16 cellular contexts compared by ENCODE assay signal in the genomic region with DNA sequence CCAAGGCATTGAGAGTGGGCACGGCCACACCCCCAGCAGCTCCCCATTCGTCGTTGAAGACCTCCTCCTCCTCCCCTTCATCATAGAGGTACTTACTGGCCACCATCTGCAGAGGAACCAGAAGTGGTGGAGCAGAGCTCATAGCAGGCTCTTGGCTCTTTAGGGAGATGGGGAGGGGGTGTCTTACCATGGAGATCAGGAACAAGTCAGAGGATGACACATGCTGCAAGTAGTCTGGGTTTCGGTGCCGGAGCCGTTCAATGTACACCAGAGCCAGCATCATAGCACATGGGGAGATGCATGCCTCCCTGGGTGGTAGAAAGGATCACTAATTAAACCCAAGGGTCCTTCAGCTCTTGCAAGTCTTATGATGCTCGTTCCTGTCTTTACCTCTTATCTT. TPM values are rescaled to one million over a fixed set of nuclear protein-coding genes. Genes with fewer than 3 reads are reported as not detected.
DNase-seq lines count a peak whose midpoint lies in the region; ATAC-seq lines count a peak whose summit lies in the region.
"Had no signal": no experiment of that assay in that cellular context is flagged by ENCODE, and none has a peak within 500 bp of the region (broad histone marks: within the 10 kb centered on the region; RNA-seq: fewer than 3 reads in every experiment).

No MANE protein-coding gene starts in this region.

- H2AFZ ChIP-seq in mesenchymal stem cell (ENCODE audit: low read depth, low read length), result no peak overlapping the region

- no peak overlapping the region for H4K8ac ChIP-seq in mesenchymal stem cell (ENCODE audit: low read length)

- H3K9me3 Mint-ChIP-seq in activated naive CD4-positive, alpha-beta T cell treated with anti-CD3 and anti-CD28 coated beads, Interleukin-2, amount 50 U/mL, for 72 hours, result no peaks in the 10 kb centered on the region
- no peaks in the 10 kb centered on the region for H3K9me3 Mint-ChIP-seq in activated CD8-positive, alpha-beta T cell treated with anti-CD3 and anti-CD28 coated beads, Interleukin-2, amount 10 ng/mL, durations not matched to agents 7 days and 5 days (ENCODE audit: insufficient read depth)

- H3K4me3 ChIP-seq in mesenchymal stem cell (ENCODE audit: insufficient read depth in 1 of 2, low read depth in 1 of 2, low read length in 2 of 2), result peak overlapping the region in 1 of 2 experiments; percentile 14
- H3K4me3 ChIP-seq: ascending aorta, SJSA1 had no signal

- peak in 1 of 2 donors; percentile 44 for DNase-seq in activated naive CD4-positive, alpha-beta T cell treated with anti-CD3 and anti-CD28 coated beads, Interleukin-2, amount 50 U/mL, for 72 hours (ENCODE audit: low spot score in 2 of 2)
- no peak for DNase-seq in activated naive CD4-positive, alpha-beta T cell (lab: John Stamatoyannopoulos, UW)
- DNase-seq in activated CD8-positive, alpha-beta T cell treated with anti-CD3 and anti-CD28 coated beads, Interleukin-2, amount 10 ng/mL, durations not matched to agents 7 days and 5 days, result no peak
- DNase-seq in mesenchymal stem cell (no peak), HCEC 1CT (no peak), DMS79 treated with DMSO at 0.1 percent for 48 hours (lab: John Stamatoyannopoulos, UW) (no peak)
- DNase-seq: activated CD8-positive, alpha-beta memory T cell treated with anti-CD3 and anti-CD28 coated beads, Interleukin-2, amount 50 U/mL, for 4 hours; DMS79; esophagus squamous epithelium; GOT3; NCI-H1930 had no signal

- CTCF ChIA-PET in activated CD8-positive, alpha-beta T cell treated with anti-CD3 and anti-CD28 coated beads, Interleukin-2, amount 10 ng/mL, durations not matched to agents 7 days and 5 days (lab: Charles Lee), result interaction anchor here (1.0 to 2.7 kb wide), 11 partner anchors 7 to 120 kb away, joined by 3 to 23 read pairs (median 9); a partner anchor contains a TSS

- peaks cover 13% of the 10 kb centered on the region for H3K79me1 ChIP-seq in mesenchymal stem cell (replicated peaks; ENCODE audit: low read length, poor library complexity, severe bottlenecking)

- no peak overlapping the region for H2BK5ac ChIP-seq in mesenchymal stem cell (ENCODE audit: low read depth, low read length, poor library complexity, severe bottlenecking)

- no peaks in the 10 kb centered on the region for H3K27me3 ChIP-seq in mesenchymal stem cell (ENCODE audit: control insufficient read depth in 1 of 2, insufficient read depth in 1 of 2, low read length in 2 of 2)
- H3K27me3 ChIP-seq: ascending aorta, esophagus squamous epithelium, SJSA1, tibial nerve had no signal

- peaks cover 33 to 36% of the 10 kb centered on the region in 2 donors for H3K36me3 Mint-ChIP-seq in activated naive CD4-positive, alpha-beta T cell treated with anti-CD3 and anti-CD28 coated beads, Interleukin-2, amount 50 U/mL, for 72 hours
- peaks cover 58% of the 10 kb centered on the region for H3K36me3 Mint-ChIP-seq in activated CD8-positive, alpha-beta T cell treated with anti-CD3 and anti-CD28 coated beads, Interleukin-2, amount 10 ng/mL, durations not matched to agents 7 days and 5 days (ENCODE audit: low read depth)

- no peak overlapping the region for H3K14ac ChIP-seq in mesenchymal stem cell (ENCODE audit: low read length in 2 of 2)

- H3K18ac ChIP-seq in mesenchymal stem cell (ENCODE audit: low read depth in 1 of 2, low read length in 2 of 2), result no peak overlapping the region

- no peak overlapping the region for H3K23ac ChIP-seq in mesenchymal stem cell (ENCODE audit: low read length in 2 of 2)

- H3K4me1 ChIP-seq in mesenchymal stem cell (ENCODE audit: control insufficient read depth, insufficient read depth, low read depth, low read length), result peaks cover 18% of the 10 kb centered on the region

- H3K9ac ChIP-seq in mesenchymal stem cell (ENCODE audit: low read length), result peak overlapping the region; percentile 23

- ATAC-seq in activated naive CD4-positive, alpha-beta T cell treated with anti-CD3 and anti-CD28 coated beads, Interleukin-2, amount 50 U/mL, for 72 hours, result no peak
- no peak for ATAC-seq in activated CD8-positive, alpha-beta T cell treated with anti-CD3 and anti-CD28 coated beads, Interleukin-2, amount 10 ng/mL, durations not matched to agents 7 days and 5 days
- ATAC-seq in GM19351 (IDR thresholded peaks at IDR 0.05; ENCODE audit: unreplicated experiment), result no peak
- ATAC-seq in GM21360 (IDR thresholded peaks at IDR 0.05; ENCODE audit: unreplicated experiment), result no peak

- peak overlapping the region; percentile 68 for H3K27ac Mint-ChIP-seq in activated naive CD4-positive, alpha-beta T cell treated with anti-CD3 and anti-CD28 coated beads, Interleukin-2, amount 50 U/mL, for 72 hours
- H3K27ac Mint-ChIP-seq in activated CD8-positive, alpha-beta T cell treated with anti-CD3 and anti-CD28 coated beads, Interleukin-2, amount 10 ng/mL, durations not matched to agents 7 days and 5 days, result peak overlapping the region; percentile 40

- no peaks in the 10 kb centered on the region for H3K27me3 Mint-ChIP-seq in activated CD8-positive, alpha-beta T cell treated with anti-CD3 and anti-CD28 coated beads, Interleukin-2, amount 10 ng/mL, durations not matched to agents 7 days and 5 days (ENCODE audit: low read depth)

- no peak overlapping the region for H3K4ac ChIP-seq in mesenchymal stem cell (ENCODE audit: low read depth in 1 of 2, low read length in 2 of 2)

- WGBS in mesenchymal stem cell, result 93% methylated on average over 5 of the region's 7 CpGs

- H3K4me1 Mint-ChIP-seq in activated CD8-positive, alpha-beta T cell treated with anti-CD3 and anti-CD28 coated beads, Interleukin-2, amount 10 ng/mL, durations not matched to agents 7 days and 5 days (ENCODE audit: low read depth), result peaks cover 43% of the 10 kb centered on the region

- no peak overlapping the region for H2AK5ac ChIP-seq in mesenchymal stem cell (ENCODE audit: low read length, severe bottlenecking)

- no peaks in the 10 kb centered on the region for H3K9me3 ChIP-seq in mesenchymal stem cell (ENCODE audit: control insufficient read depth, low read length)
- H3K9me3 ChIP-seq: ascending aorta, esophagus squamous epithelium, SJSA1, tibial nerve had no signal

- POLR2A ChIA-PET in activated CD8-positive, alpha-beta T cell treated with anti-CD3 and anti-CD28 coated beads, Interleukin-2, amount 10 ng/mL, durations not matched to agents 7 days and 5 days (lab: Charles Lee), result interaction anchor here (1.0 to 3.9 kb wide), 6 partner anchors 10 to 70 kb away, joined by 3 to 49 read pairs (median 14); a partner anchor contains a TSS

- peak overlapping the region; percentile 86 for H3K4me3 Mint-ChIP-seq in activated CD8-positive, alpha-beta T cell treated with anti-CD3 and anti-CD28 coated beads, Interleukin-2, amount 10 ng/mL, durations not matched to agents 7 days and 5 days

- no peak overlapping the region for H2BK120ac ChIP-seq in mesenchymal stem cell (ENCODE audit: low read depth, low read length)

- no peak overlapping the region for H3K4me2 ChIP-seq in mesenchymal stem cell (ENCODE audit: low read length, poor library complexity, severe bottlenecking)

- no peak overlapping the region for H2BK15ac ChIP-seq in mesenchymal stem cell (ENCODE audit: low read depth, poor library complexity, severe bottlenecking)

- H3K36me3 ChIP-seq in mesenchymal stem cell (ENCODE audit: control insufficient read depth in 1 of 2, insufficient read depth in 2 of 2, low read depth in 1 of 2, low read length in 2 of 2), result peaks cover 29 to 44% of the 10 kb centered on the region in 2 experiments

- no peak overlapping the region for H4K91ac ChIP-seq in mesenchymal stem cell (ENCODE audit: low read length)

- no peak overlapping the region for H2BK12ac ChIP-seq in mesenchymal stem cell (ENCODE audit: low read length in 2 of 2)

- peak overlapping the region; percentile 64 for H3K27ac ChIP-seq in mesenchymal stem cell (ENCODE audit: low read length, poor library complexity, severe bottlenecking)
- H3K27ac ChIP-seq: SJSA1 had no signal

RNA-seq across cellular contexts. Expression of a gene that starts 1.9 kb away (rescaled TPM):
- 10 to 100 TPM; 46.9 to 48.0 TPM for total RNA-seq in activated naive CD4-positive, alpha-beta T cell treated with anti-CD3 and anti-CD28 coated beads, Interleukin-2, amount 50 U/mL, for 72 hours
- 10 to 100 TPM; 75.1 to 81.4 TPM for total RNA-seq in activated CD8-positive, alpha-beta T cell treated with anti-CD3 and anti-CD28 coated beads, Interleukin-2, amount 10 ng/mL, durations not matched to agents 7 days and 5 days
- polyA plus RNA-seq in mesenchymal stem cell (2013, experiment 1 of 2), result 23.5 TPM
- 22.7 TPM for polyA plus RNA-seq in mesenchymal stem cell (2013, experiment 2 of 2)

RNA-seq across cellular contexts. Expression of a gene that starts 3.3 kb away (rescaled TPM):
- 100 to 1,000 TPM in 1 of 2 donors, 10 to 100 TPM in 1; 93.0 to 120 TPM for total RNA-seq in activated naive CD4-positive, alpha-beta T cell treated with anti-CD3 and anti-CD28 coated beads, Interleukin-2, amount 50 U/mL, for 72 hours
- total RNA-seq in activated CD8-positive, alpha-beta T cell treated with anti-CD3 and anti-CD28 coated beads, Interleukin-2, amount 10 ng/mL, durations not matched to agents 7 days and 5 days, result 100 to 1,000 TPM; 104 to 111 TPM
- polyA plus RNA-seq in mesenchymal stem cell (2013, experiment 1 of 2), result 46.4 TPM
- 44.6 TPM for polyA plus RNA-seq in mesenchymal stem cell (2013, experiment 2 of 2)

RNA-seq across cellular contexts. Expression of a gene that starts 5.0 kb away (rescaled TPM):
- total RNA-seq in activated naive CD4-positive, alpha-beta T cell treated with anti-CD3 and anti-CD28 coated beads, Interleukin-2, amount 50 U/mL, for 72 hours, result 1 to 10 TPM; 1.5 to 2.8 TPM
- total RNA-seq in activated CD8-positive, alpha-beta T cell treated with anti-CD3 and anti-CD28 coated beads, Interleukin-2, amount 10 ng/mL, durations not matched to agents 7 days and 5 days, result 1 to 10 TPM; 2.0 to 2.2 TPM
- 0.25 TPM for polyA plus RNA-seq in mesenchymal stem cell (2013, experiment 1 of 2)
- 0.25 TPM for polyA plus RNA-seq in mesenchymal stem cell (2013, experiment 2 of 2)
- total RNA-seq: SJSA1 had no signal

RNA-seq across cellular contexts. Expression of a gene that starts 14.2 kb away (rescaled TPM):
- 10 to 100 TPM; 20.9 to 25.0 TPM for total RNA-seq in activated naive CD4-positive, alpha-beta T cell treated with anti-CD3 and anti-CD28 coated beads, Interleukin-2, amount 50 U/mL, for 72 hours
- total RNA-seq in activated CD8-positive, alpha-beta T cell treated with anti-CD3 and anti-CD28 coated beads, Interleukin-2, amount 10 ng/mL, durations not matched to agents 7 days and 5 days, result 10 to 100 TPM; 19.1 to 23.1 TPM
- 11.8 TPM for polyA plus RNA-seq in mesenchymal stem cell (2013, experiment 1 of 2)
- 11.1 TPM for polyA plus RNA-seq in mesenchymal stem cell (2013, experiment 2 of 2)

RNA-seq across cellular contexts. Expression of a gene that starts 31.8 kb away (rescaled TPM):
- 10 to 100 TPM; 25.6 to 66.5 TPM for total RNA-seq in activated naive CD4-positive, alpha-beta T cell treated with anti-CD3 and anti-CD28 coated beads, Interleukin-2, amount 50 U/mL, for 72 hours
- 10 to 100 TPM; 57.0 to 59.5 TPM for total RNA-seq in activated CD8-positive, alpha-beta T cell treated with anti-CD3 and anti-CD28 coated beads, Interleukin-2, amount 10 ng/mL, durations not matched to agents 7 days and 5 days
- polyA plus RNA-seq in mesenchymal stem cell (2013, experiment 1 of 2), result 24.7 TPM
- 28.6 TPM for polyA plus RNA-seq in mesenchymal stem cell (2013, experiment 2 of 2)
